ENCODE assay signal across 2 cellular contexts in the genomic region with DNA sequence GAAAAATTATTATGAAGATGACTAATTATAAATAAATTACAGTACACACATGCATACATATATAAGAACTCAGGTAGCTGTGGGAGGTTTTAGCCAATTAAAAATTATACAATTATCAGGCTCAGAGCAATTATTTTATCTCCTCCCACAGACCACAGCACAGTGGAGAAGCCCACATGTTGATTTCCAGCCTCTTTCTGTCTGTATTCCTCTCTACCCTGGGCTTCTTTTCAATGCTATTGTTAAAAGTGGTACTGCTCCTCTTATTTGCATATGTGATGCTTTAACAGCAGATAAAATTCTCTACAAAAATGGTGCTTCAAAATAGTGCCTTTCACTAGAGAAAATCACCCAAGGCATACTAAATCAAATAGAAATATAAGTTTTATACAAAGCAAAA.
TF ChIP-seq lines count a peak whose summit lies in the region.

No MANE protein-coding gene starts in this region.

TF ChIP-seq in A549, 52 proteins besides CTCF, POLR2A, EP300 and RAD21 (continued from another document):
- TF ChIP-seq, protein P1, sequence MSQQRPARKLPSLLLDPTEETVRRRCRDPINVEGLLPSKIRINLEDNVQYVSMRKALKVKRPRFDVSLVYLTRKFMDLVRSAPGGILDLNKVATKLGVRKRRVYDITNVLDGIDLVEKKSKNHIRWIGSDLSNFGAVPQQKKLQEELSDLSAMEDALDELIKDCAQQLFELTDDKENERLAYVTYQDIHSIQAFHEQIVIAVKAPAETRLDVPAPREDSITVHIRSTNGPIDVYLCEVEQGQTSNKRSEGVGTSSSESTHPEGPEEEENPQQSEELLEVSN (IDR thresholded peaks at IDR 0.05; ENCODE audit: borderline replicate concordance, low read depth), result no peak
- TF ChIP-seq HOXA7 (CRISPR knock-in tag; IDR thresholded peaks at IDR 0.05) (no peak), HEYL (CRISPR knock-in tag; IDR thresholded peaks at IDR 0.05) (no peak), GATA3 (IDR thresholded peaks at IDR 0.05; ENCODE audit: borderline replicate concordance) (no peak), RCOR1 (IDR thresholded peaks at IDR 0.05; ENCODE audit: low read depth, low read length) (no peak), EHMT2 (IDR thresholded peaks at IDR 0.05; ENCODE audit: low read depth) (no peak), CHD2 (IDR thresholded peaks at IDR 0.05; ENCODE audit: low read length, partially characterized antibody) (no peak), NPAS2 (CRISPR knock-in tag; IDR thresholded peaks at IDR 0.05; ENCODE audit: borderline replicate concordance) (no peak), KDM1A (IDR thresholded peaks at IDR 0.05; ENCODE audit: low read depth) (no peak)
- TF ChIP-seq, protein P2, sequence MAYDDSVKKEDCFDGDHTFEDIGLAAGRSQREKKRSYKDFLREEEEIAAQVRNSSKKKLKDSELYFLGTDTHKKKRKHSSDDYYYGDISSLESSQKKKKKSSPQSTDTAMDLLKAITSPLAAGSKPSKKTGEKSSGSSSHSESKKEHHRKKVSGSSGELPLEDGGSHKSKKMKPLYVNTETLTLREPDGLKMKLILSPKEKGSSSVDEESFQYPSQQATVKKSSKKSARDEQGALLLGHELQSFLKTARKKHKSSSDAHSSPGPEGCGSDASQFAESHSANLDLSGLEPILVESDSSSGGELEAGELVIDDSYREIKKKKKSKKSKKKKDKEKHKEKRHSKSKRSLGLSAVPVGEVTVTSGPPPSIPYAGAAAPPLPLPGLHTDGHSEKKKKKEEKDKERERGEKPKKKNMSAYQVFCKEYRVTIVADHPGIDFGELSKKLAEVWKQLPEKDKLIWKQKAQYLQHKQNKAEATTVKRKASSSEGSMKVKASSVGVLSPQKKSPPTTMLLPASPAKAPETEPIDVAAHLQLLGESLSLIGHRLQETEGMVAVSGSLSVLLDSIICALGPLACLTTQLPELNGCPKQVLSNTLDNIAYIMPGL (CRISPR knock-in tag; IDR thresholded peaks at IDR 0.05; ENCODE audit: borderline replicate concordance), result no peak
- TF ChIP-seq, protein P3, sequence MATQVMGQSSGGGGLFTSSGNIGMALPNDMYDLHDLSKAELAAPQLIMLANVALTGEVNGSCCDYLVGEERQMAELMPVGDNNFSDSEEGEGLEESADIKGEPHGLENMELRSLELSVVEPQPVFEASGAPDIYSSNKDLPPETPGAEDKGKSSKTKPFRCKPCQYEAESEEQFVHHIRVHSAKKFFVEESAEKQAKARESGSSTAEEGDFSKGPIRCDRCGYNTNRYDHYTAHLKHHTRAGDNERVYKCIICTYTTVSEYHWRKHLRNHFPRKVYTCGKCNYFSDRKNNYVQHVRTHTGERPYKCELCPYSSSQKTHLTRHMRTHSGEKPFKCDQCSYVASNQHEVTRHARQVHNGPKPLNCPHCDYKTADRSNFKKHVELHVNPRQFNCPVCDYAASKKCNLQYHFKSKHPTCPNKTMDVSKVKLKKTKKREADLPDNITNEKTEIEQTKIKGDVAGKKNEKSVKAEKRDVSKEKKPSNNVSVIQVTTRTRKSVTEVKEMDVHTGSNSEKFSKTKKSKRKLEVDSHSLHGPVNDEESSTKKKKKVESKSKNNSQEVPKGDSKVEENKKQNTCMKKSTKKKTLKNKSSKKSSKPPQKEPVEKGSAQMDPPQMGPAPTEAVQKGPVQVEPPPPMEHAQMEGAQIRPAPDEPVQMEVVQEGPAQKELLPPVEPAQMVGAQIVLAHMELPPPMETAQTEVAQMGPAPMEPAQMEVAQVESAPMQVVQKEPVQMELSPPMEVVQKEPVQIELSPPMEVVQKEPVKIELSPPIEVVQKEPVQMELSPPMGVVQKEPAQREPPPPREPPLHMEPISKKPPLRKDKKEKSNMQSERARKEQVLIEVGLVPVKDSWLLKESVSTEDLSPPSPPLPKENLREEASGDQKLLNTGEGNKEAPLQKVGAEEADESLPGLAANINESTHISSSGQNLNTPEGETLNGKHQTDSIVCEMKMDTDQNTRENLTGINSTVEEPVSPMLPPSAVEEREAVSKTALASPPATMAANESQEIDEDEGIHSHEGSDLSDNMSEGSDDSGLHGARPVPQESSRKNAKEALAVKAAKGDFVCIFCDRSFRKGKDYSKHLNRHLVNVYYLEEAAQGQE (IDR thresholded peaks at IDR 0.05), result no peak
- TF ChIP-seq, protein P4, sequence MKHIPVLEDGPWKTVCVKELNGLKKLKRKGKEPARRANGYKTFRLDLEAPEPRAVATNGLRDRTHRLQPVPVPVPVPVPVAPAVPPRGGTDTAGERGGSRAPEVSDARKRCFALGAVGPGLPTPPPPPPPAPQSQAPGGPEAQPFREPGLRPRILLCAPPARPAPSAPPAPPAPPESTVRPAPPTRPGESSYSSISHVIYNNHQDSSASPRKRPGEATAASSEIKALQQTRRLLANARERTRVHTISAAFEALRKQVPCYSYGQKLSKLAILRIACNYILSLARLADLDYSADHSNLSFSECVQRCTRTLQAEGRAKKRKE (CRISPR knock-in tag; IDR thresholded peaks at IDR 0.05; ENCODE audit: low read depth), result no peak
- TF ChIP-seq, protein P5, sequence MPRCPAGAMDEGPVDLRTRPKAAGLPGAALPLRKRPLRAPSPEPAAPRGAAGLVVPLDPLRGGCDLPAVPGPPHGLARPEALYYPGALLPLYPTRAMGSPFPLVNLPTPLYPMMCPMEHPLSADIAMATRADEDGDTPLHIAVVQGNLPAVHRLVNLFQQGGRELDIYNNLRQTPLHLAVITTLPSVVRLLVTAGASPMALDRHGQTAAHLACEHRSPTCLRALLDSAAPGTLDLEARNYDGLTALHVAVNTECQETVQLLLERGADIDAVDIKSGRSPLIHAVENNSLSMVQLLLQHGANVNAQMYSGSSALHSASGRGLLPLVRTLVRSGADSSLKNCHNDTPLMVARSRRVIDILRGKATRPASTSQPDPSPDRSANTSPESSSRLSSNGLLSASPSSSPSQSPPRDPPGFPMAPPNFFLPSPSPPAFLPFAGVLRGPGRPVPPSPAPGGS (IDR thresholded peaks at IDR 0.05), result no peak

TF ChIP-seq in WTC11, 78 proteins besides CTCF, POLR2A, EP300 and RAD21 (continued from another document):
- TF ChIP-seq, protein P6, sequence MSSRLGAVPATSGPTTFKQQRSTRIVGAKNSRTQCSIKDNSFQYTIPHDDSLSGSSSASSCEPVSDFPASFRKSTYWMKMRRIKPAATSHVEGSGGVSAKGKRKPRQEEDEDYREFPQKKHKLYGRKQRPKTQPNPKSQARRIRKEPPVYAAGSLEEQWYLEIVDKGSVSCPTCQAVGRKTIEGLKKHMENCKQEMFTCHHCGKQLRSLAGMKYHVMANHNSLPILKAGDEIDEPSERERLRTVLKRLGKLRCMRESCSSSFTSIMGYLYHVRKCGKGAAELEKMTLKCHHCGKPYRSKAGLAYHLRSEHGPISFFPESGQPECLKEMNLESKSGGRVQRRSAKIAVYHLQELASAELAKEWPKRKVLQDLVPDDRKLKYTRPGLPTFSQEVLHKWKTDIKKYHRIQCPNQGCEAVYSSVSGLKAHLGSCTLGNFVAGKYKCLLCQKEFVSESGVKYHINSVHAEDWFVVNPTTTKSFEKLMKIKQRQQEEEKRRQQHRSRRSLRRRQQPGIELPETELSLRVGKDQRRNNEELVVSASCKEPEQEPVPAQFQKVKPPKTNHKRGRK (CRISPR knock-in tag; IDR thresholded peaks at IDR 0.05; ENCODE audit: borderline replicate concordance), result no peak
- no peak for TF ChIP-seq RELA (CRISPR knock-in tag; IDR thresholded peaks at IDR 0.05; ENCODE audit: borderline replicate concordance)
- no peak for TF ChIP-seq SP1 (CRISPR knock-in tag; conservative IDR thresholded peaks at IDR 0.05)
- no peak for TF ChIP-seq KAT7 (CRISPR knock-in tag; IDR thresholded peaks at IDR 0.05; ENCODE audit: borderline replicate concordance)
- TF ChIP-seq MYBL2 (CRISPR knock-in tag; IDR thresholded peaks at IDR 0.05), result no peak
- TF ChIP-seq, protein P7, sequence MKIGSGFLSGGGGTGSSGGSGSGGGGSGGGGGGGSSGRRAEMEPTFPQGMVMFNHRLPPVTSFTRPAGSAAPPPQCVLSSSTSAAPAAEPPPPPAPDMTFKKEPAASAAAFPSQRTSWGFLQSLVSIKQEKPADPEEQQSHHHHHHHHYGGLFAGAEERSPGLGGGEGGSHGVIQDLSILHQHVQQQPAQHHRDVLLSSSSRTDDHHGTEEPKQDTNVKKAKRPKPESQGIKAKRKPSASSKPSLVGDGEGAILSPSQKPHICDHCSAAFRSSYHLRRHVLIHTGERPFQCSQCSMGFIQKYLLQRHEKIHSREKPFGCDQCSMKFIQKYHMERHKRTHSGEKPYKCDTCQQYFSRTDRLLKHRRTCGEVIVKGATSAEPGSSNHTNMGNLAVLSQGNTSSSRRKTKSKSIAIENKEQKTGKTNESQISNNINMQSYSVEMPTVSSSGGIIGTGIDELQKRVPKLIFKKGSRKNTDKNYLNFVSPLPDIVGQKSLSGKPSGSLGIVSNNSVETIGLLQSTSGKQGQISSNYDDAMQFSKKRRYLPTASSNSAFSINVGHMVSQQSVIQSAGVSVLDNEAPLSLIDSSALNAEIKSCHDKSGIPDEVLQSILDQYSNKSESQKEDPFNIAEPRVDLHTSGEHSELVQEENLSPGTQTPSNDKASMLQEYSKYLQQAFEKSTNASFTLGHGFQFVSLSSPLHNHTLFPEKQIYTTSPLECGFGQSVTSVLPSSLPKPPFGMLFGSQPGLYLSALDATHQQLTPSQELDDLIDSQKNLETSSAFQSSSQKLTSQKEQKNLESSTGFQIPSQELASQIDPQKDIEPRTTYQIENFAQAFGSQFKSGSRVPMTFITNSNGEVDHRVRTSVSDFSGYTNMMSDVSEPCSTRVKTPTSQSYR (CRISPR knock-in tag; IDR thresholded peaks at IDR 0.05), result no peak
- no peak for TF ChIP-seq PRRX2 (CRISPR knock-in tag; IDR thresholded peaks at IDR 0.05)
- TF ChIP-seq, protein P8, sequence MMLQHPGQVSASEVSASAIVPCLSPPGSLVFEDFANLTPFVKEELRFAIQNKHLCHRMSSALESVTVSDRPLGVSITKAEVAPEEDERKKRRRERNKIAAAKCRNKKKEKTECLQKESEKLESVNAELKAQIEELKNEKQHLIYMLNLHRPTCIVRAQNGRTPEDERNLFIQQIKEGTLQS (CRISPR knock-in tag; conservative IDR thresholded peaks at IDR 0.05), result no peak
TF ChIP-seq in WTC11: peak in this region for 0.
